Comparison of ENCODE assay signal across 3 cellular contexts in genomic region chr5:94740328-94740727, GRCh38.
TF ChIP-seq lines count a peak whose summit lies in the region.

No MANE protein-coding gene starts in this region.

TF ChIP-seq in A549, 52 proteins besides CTCF, POLR2A, EP300 and RAD21:
- TF ChIP-seq NR3C1 (IDR thresholded peaks at IDR 0.05) = no peak
- peak; percentile 85 for TF ChIP-seq MAFK (IDR thresholded peaks at IDR 0.05; ENCODE audit: partially characterized antibody)

TF ChIP-seq in IMR-90, 13 proteins besides CTCF, POLR2A, EP300 and RAD21:
- no peak for TF ChIP-seq RFX5 (IDR thresholded peaks at IDR 0.05; ENCODE audit: low read depth, low read length)
- TF ChIP-seq SMC3 (IDR thresholded peaks at IDR 0.05; ENCODE audit: low read depth, low read length) = no peak
- TF ChIP-seq CEBPB (IDR thresholded peaks at IDR 0.05; ENCODE audit: low read depth, low read length) = no peak
- TF ChIP-seq MAFK (IDR thresholded peaks at IDR 0.05; ENCODE audit: low read depth, low read length) = peak; percentile 91

TF ChIP-seq in H1, 55 proteins besides CTCF, POLR2A, EP300 and RAD21:
- TF ChIP-seq ATF3 (IDR thresholded peaks at IDR 0.05; ENCODE audit: insufficient read depth, low read depth, low read length) (no peak), MAFK (IDR thresholded peaks at IDR 0.05; ENCODE audit: low read depth, low read length) (peak; percentile 89), BACH1 (IDR thresholded peaks at IDR 0.05; ENCODE audit: low read length) (peak; percentile 35; the same call in 1 of the 2 replicates)
TF ChIP-seq in H1: peak in this region for 2.
